2 cellular contexts compared by ENCODE assay signal in the genomic region with DNA sequence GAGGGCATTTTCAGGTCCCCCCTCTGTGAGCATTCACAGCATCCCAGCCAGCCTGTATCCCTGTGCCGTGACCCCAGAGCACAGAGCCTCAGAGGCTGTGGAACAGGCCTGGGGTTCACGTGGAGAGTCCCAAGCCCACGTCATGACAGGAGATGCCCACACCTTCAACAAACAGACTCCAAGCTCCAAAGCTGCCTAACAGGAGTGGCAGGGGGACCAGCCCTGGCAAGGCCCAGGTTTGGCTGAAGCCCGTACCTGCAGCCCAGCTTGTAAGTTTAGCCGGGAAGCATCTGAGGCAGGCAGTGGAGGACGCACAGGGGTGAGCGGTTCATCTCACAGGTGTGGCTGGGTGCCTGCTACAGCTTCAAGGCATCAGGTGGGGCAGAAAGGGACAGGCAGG.
TF ChIP-seq lines count a peak whose summit lies in the region.

No MANE protein-coding gene starts in this region.

TF ChIP-seq in IMR-90, 13 proteins besides CTCF, POLR2A, EP300 and RAD21:
- TF ChIP-seq MAZ (IDR thresholded peaks at IDR 0.05; ENCODE audit: borderline replicate concordance, low read depth, low read length) (no peak), FOS (IDR thresholded peaks at IDR 0.05; ENCODE audit: low read depth, low read length) (no peak), CEBPB (IDR thresholded peaks at IDR 0.05; ENCODE audit: low read depth, low read length) (no peak), NFE2L2 (IDR thresholded peaks at IDR 0.05; ENCODE audit: low read depth, low read length) (no peak), MAFK (IDR thresholded peaks at IDR 0.05; ENCODE audit: low read depth, low read length) (no peak), CHD1 (IDR thresholded peaks at IDR 0.05; ENCODE audit: low read depth, low read length) (no peak), BHLHE40 (IDR thresholded peaks at IDR 0.05; ENCODE audit: low read depth, low read length) (no peak), SMC3 (IDR thresholded peaks at IDR 0.05; ENCODE audit: low read depth, low read length) (no peak), RFX5 (IDR thresholded peaks at IDR 0.05; ENCODE audit: low read depth, low read length) (no peak)
- TF ChIP-seq, protein P1, sequence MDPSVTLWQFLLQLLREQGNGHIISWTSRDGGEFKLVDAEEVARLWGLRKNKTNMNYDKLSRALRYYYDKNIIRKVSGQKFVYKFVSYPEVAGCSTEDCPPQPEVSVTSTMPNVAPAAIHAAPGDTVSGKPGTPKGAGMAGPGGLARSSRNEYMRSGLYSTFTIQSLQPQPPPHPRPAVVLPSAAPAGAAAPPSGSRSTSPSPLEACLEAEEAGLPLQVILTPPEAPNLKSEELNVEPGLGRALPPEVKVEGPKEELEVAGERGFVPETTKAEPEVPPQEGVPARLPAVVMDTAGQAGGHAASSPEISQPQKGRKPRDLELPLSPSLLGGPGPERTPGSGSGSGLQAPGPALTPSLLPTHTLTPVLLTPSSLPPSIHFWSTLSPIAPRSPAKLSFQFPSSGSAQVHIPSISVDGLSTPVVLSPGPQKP (IDR thresholded peaks at IDR 0.05; ENCODE audit: borderline replicate concordance, low read depth, low read length) = no peak

TF ChIP-seq in H1, 55 proteins besides CTCF, POLR2A, EP300 and RAD21:
- TF ChIP-seq HDAC2 (IDR thresholded peaks at IDR 0.05; ENCODE audit: borderline replicate concordance in 1 of 2, low read depth in 2 of 2, low read length in 2 of 2) = 0 out of 4 replicates have a peak, but pooled peaks of 1 of the 2 experiments have one; percentile 3
- TF ChIP-seq RFX5 (IDR thresholded peaks at IDR 0.05; ENCODE audit: borderline replicate concordance, low read depth, low read length) = no peak
